In the genomic region with DNA sequence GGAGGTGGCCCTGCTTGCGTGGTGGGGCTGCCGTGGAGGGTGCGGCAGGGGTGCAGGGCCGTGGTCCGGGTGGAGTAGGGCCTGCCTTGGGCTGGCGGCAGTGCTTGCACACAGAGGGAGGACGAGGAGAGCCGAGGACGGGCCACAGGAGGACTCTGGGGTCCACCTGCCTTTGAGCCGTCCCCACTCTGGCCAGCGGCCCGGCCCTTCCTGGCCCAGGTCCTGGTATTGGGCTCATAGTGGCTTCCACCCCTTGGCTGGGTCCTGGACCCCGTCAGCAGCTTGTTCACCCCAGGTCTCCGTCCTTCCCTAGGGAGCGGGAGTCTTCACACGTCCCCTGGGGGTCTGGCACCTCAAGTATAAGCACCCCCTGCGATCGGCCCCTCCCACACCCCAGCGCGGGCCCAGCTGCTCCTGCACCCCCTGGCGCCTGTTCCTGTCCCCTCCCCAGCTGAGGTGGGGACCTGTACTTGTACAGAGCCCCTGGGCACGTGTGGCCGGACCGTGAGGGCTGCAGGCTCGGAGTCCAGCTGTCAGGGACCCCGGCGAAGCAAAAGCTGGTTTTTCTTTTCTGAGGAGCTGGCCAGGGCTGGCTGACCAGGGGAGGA, we compare ENCODE assay signal across 32 cellular contexts. TPM values are rescaled to one million over a fixed set of nuclear protein-coding genes. Genes with fewer than 3 reads are reported as not detected.
"Had no signal": no experiment of that assay in that cellular context is flagged by ENCODE, and none has a peak within 500 bp of the region (broad histone marks: within the 10 kb centered on the region; RNA-seq: fewer than 3 reads in every experiment).

No MANE protein-coding gene starts in this region.

- ATAC-seq: naive thymus-derived CD4-positive, alpha-beta T cell; natural killer cell; psoas muscle; right cardiac atrium; sciatic nerve; stimulated activated memory B cell treated with anti-CD40 and anti-IgM and Interleukin-4, amounts not matched to agents 10 μg/mL and 1 μg/mL and 100 μg/mL, for 72 hours; stimulated activated naive CD8-positive, alpha-beta T cell treated with anti-CD3 and anti-CD28 coated beads, Interleukin-15, Interleukin-2, amounts not matched to agents 100 U/mL and 50 U/mL, for 24 hours; upper lobe of right lung had no signal

- H3K9ac ChIP-seq: neural progenitor cell, parathyroid adenoma had no signal

- H3K4me2 ChIP-seq: neural progenitor cell, smooth muscle cell had no signal

- H3K36me3 ChIP-seq: neural progenitor cell, neutrophil, ovary, spleen, suprapubic skin, tibial artery, transverse colon, upper lobe of right lung, uterus had no signal

- H3K79me2 ChIP-seq: parathyroid adenoma had no signal

- H2AFZ ChIP-seq: neural progenitor cell, parathyroid adenoma had no signal

- DNase-seq: naive thymus-derived CD4-positive, alpha-beta T cell; natural killer cell; nucleus accumbens; ovary; posterior cingulate gyrus; psoas muscle; spleen; stimulated activated CD4-positive, alpha-beta T cell treated with anti-CD3 and anti-CD28 coated beads, Interleukin-12 subunit alpha, Interleukin-12 subunit beta, amount 100 ng/mL, for 4 hours; stimulated activated CD4-positive, alpha-beta T cell treated with anti-CD3 and anti-CD28 coated beads, Interleukin-1b, Interleukin-23, amount 100 ng/mL, for 48 hours; stimulated activated CD4-positive, alpha-beta T cell treated with anti-CD3 and anti-CD28 coated beads, Interleukin-4, amount 100 ng/mL, for 1 hour; stimulated activated CD4-positive, alpha-beta T cell treated with anti-CD3 and anti-CD28 coated beads, Interleukin-4, amount 100 ng/mL, for 4 hours; stimulated activated CD8-positive, alpha-beta memory T cell treated with anti-CD3 and anti-CD28 coated beads, Interleukin-4, amount 100 ng/mL, for 48 hours; stimulated activated naive CD4-positive, alpha-beta T cell; stimulated activated naive CD8-positive, alpha-beta T cell treated with anti-CD3 and anti-CD28 coated beads, Interleukin-15, amount 100 ng/mL, for 72 hours; stimulated activated naive CD8-positive, alpha-beta T cell treated with anti-CD3 and anti-CD28 coated beads, Interleukin-15, Interleukin-2, amounts not matched to agents 100 U/mL and 50 U/mL, for 24 hours; substantia nigra; testis; tibial artery; transverse colon; upper lobe of right lung; uterus had no signal

- H3K9me3 ChIP-seq: neutrophil, ovary, psoas muscle, spleen, suprapubic skin, testis, tibial artery, transverse colon, upper lobe of right lung, uterus had no signal

- H3K4me3 ChIP-seq: neural progenitor cell, ovary, psoas muscle, skin epidermis, smooth muscle cell, spleen, suprapubic skin, testis, tibial artery, transverse colon, upper lobe of right lung, uterus had no signal

- H3K4me1 ChIP-seq: parathyroid adenoma, testis, transverse colon, upper lobe of right lung, uterus had no signal

- H3K27ac ChIP-seq: neural progenitor cell, neutrophil, ovary, parathyroid adenoma, psoas muscle, skin epidermis, spleen, suprapubic skin, testis, tibial artery, transverse colon, upper lobe of right lung, uterus had no signal

- H3K27me3 ChIP-seq: neural progenitor cell, neutrophil, ovary, testis, uterus had no signal

RNA-seq across cellular contexts. Expression of a gene that starts 40.1 kb away (rescaled TPM):
- total RNA-seq: natural killer cell had no signal

RNA-seq across cellular contexts. Expression of a gene that starts 50.9 kb away (rescaled TPM):
- total RNA-seq: naive thymus-derived CD4-positive, alpha-beta T cell; natural killer cell; ovary; sciatic nerve; smooth muscle cell; spleen; transverse colon; upper lobe of right lung; uterus had no signal
- polyA plus RNA-seq: naive thymus-derived CD4-positive, alpha-beta T cell; neural cell; ovary; smooth muscle cell; spleen; thymus had no signal
